Comparison of ENCODE assay signal across 16 cellular contexts in the genomic region with DNA sequence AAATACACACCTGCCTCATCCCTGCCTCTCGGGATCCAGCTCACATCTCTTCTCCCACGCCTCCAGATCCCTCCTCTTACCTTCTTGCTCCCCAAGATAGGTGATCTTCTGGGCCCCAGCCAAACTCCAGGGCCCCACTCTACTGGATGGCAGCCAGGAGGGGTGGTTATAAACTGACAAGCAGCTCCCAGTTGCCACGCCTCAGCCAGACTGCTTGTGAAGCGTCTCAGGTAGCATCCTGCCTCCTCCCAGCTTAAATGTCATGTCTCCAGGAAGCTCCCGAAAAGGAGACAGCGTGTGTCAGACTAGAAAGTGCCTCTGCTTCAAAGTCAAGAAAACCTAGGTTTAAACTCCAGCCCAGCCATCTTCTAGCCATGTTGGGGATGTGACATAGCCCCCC.
"Had no signal": no experiment of that assay in that cellular context is flagged by ENCODE, and none has a peak within 500 bp of the region (broad histone marks: within the 10 kb centered on the region; RNA-seq: fewer than 3 reads in every experiment).

No MANE protein-coding gene starts in this region.

- H3K27me3 ChIP-seq: vagina had no signal

- H3K36me3 ChIP-seq: esophagus squamous epithelium, suprapubic skin, vagina had no signal

- H3K4me3 ChIP-seq: esophagus squamous epithelium, psoas muscle, skin epidermis, suprapubic skin, vagina had no signal

- H3K27ac ChIP-seq: esophagus squamous epithelium, psoas muscle, skin epidermis, suprapubic skin, vagina had no signal

- H3K4me1 ChIP-seq: esophagus squamous epithelium, psoas muscle, suprapubic skin, vagina had no signal

- H3K9me3 ChIP-seq: esophagus squamous epithelium, psoas muscle, suprapubic skin, vagina had no signal

- DNase-seq: activated CD4-positive, alpha-beta memory T cell treated with anti-CD3 and anti-CD28 coated beads, Interleukin-2, amount 10 ng/mL, durations not matched to agents 7 days and 5 days; activated CD4-positive, alpha-beta T cell treated with anti-CD3 and anti-CD28 coated beads for 48 hours; activated CD4-positive, CD25-positive, alpha-beta regulatory T cell; activated CD8-positive, alpha-beta memory T cell treated with anti-CD3 and anti-CD28 coated beads, Interleukin-2, amount 10 ng/mL, durations not matched to agents 7 days and 5 days; dermis blood vessel endothelial cell; effector memory CD4-positive, alpha-beta T cell; esophagus squamous epithelium; mesendoderm; naive thymus-derived CD8-positive, alpha-beta T cell; psoas muscle; right cardiac atrium; stimulated activated naive CD8-positive, alpha-beta T cell treated with anti-CD3 and anti-CD28 coated beads, Interleukin-15, amount 100 ng/mL, for 72 hours; trophoblast cell had no signal
